ENCODE assay signal across 9 cellular contexts in the genomic region with DNA sequence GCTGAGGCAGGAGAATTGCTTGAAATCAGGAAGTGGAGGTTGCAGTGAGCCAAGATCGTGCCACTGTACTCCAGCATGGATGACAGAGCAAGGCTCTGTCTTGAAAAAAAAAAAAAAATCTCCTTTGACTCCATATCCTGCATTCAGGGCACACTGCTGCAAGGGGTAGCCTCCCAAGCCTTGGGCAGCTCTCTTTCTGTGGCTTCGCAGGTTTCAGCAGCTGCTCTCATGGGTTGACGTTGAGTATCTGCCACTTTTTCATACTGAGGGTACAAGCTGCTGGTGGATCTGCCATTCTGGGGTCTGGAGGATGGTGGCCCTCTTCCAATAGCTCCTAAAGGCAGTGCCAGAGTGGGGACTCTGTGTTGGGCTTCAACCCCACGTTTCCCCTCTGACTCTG.
"Had no signal": no experiment of that assay in that cellular context is flagged by ENCODE, and none has a peak within 500 bp of the region (broad histone marks: within the 10 kb centered on the region; RNA-seq: fewer than 3 reads in every experiment).

No MANE protein-coding gene starts in this region.

- H3K4me3 Mint-ChIP-seq: H9 had no signal

- H3K4me3 ChIP-seq: GM23248, K562 had no signal

- H3K27ac ChIP-seq: GM23248 had no signal

- FAIRE-seq: H54, HTR-8/SVneo, K562 had no signal

- H2AFZ ChIP-seq: GM23248 had no signal

- H3K9ac ChIP-seq: GM23248 had no signal

- ATAC-seq: K562 had no signal

- DNase-seq: GM23248, GOT3, H9, HCEC 1CT, IMR-90, KG1 had no signal
